In genomic region chr17:76506408-76507328, GRCh38 we compare ENCODE assay signal across 7 cellular contexts. TPM values are rescaled to one million over a fixed set of nuclear protein-coding genes. Genes with fewer than 3 reads are reported as not detected.
DNase-seq lines count a peak whose midpoint lies in the region; ATAC-seq and TF ChIP-seq lines count a peak whose summit lies in the region.

No MANE protein-coding gene starts in this region.

- no peak for TF ChIP-seq EP300 in stomach (IDR thresholded peaks at IDR 0.05)

- in situ Hi-C loops in KBM-7 (cut with MboI; ENCODE audit: low pct_unique_long_range_greater_than_20kb, low sequenced_read_pairs), result no loop called here

- H3K4me1 Mint-ChIP-seq in activated T-cell treated with anti-CD3 and anti-CD28 coated beads, Interleukin-2, amount 50 U/mL, for 72 hours (ENCODE audit: low read depth), result peaks cover 28% of the 10 kb centered on the region
- H3K4me1 Mint-ChIP-seq in neural crest cell, result peaks cover 2% of the 10 kb centered on the region

- TF ChIP-seq POLR2A in stomach (IDR thresholded peaks at IDR 0.05), result no peak

- intact Hi-C loops in stomach (cut with DNase I; ENCODE audit: low total_unique reads), result loop anchor here (2.0 kb wide), 1 partner anchor 40 kb away; the partner anchor contains the start of gene AANAT

- WGBS in stomach, 5 donors, result 20 to 29% (median 26%) methylated on average over 21 to 24 of the region's 24 CpGs

- H3K9me3 Mint-ChIP-seq in activated T-cell treated with anti-CD3 and anti-CD28 coated beads, Interleukin-2, amount 50 U/mL, for 72 hours, result no peaks in the 10 kb centered on the region
- H3K9me3 Mint-ChIP-seq in neural crest cell, result no peaks in the 10 kb centered on the region

- TF ChIP-seq CTCF in GM12874 (IDR thresholded peaks at IDR 0.05; ENCODE audit: insufficient read depth, low read depth, low read length) (peak; percentile 88), fibroblast of mammary gland (conservative IDR thresholded peaks at IDR 0.05; ENCODE audit: control insufficient read depth, insufficient read depth, low read depth, low read length) (peak; percentile 78), neural crest cell (conservative IDR thresholded peaks at IDR 0.05) (peak; percentile 97), stomach (IDR thresholded peaks at IDR 0.05) (peak in 6 of 7 experiments; percentile 13 to 98 (median 96))

- ATAC-seq in activated T-cell treated with anti-CD3 and anti-CD28 coated beads, Interleukin-2, amount 50 U/mL, for 72 hours (replicated peaks in 1 of 2), result peak; percentile 83 to 84

- no peaks in the 10 kb centered on the region for H3K36me3 ChIP-seq in stomach

- H3K4me1 ChIP-seq in stomach, result peaks cover 8 to 30% (median 16%) of the 10 kb centered on the region in 4 donors

- no peaks in the 10 kb centered on the region for H3K36me3 Mint-ChIP-seq in activated T-cell treated with anti-CD3 and anti-CD28 coated beads, Interleukin-2, amount 50 U/mL, for 72 hours (ENCODE audit: insufficient read depth in 2 of 2)
- H3K36me3 Mint-ChIP-seq in neural crest cell (ENCODE audit: low read depth), result no peaks in the 10 kb centered on the region

- peaks cover 5% of the 10 kb centered on the region for H3K27me3 Mint-ChIP-seq in activated T-cell treated with anti-CD3 and anti-CD28 coated beads, Interleukin-2, amount 50 U/mL, for 72 hours (ENCODE audit: low read depth)
- H3K27me3 Mint-ChIP-seq in neural crest cell (ENCODE audit: low read depth), result peaks cover 34% of the 10 kb centered on the region

- no peak overlapping the region for H3K27ac Mint-ChIP-seq in activated T-cell treated with anti-CD3 and anti-CD28 coated beads, Interleukin-2, amount 50 U/mL, for 72 hours
- no peak overlapping the region for H3K27ac Mint-ChIP-seq in neural crest cell (ENCODE audit: unreplicated experiment)

- H3K4me3 Mint-ChIP-seq in activated T-cell treated with anti-CD3 and anti-CD28 coated beads, Interleukin-2, amount 50 U/mL, for 72 hours, result no peak overlapping the region
- H3K4me3 Mint-ChIP-seq in neural crest cell, result no peak overlapping the region

- no peak overlapping the region for H3K4me3 ChIP-seq in fibroblast of mammary gland (ENCODE audit: control insufficient read depth, low read depth, low read length)
- H3K4me3 ChIP-seq in stomach, result no peak overlapping the region

- H3K9me3 ChIP-seq in stomach, result no peaks in the 10 kb centered on the region

- H3K27me3 ChIP-seq in stomach, result peaks cover 0 to 14% (median 0%) of the 10 kb centered on the region in 3 donors

- H3K27ac ChIP-seq in stomach, result no peak overlapping the region

- DNase-seq in KBM-7 (peak; percentile 86), RKO (ENCODE audit: low spot score) (peak; percentile 77), fibroblast of mammary gland (ENCODE audit: low read depth) (peak; percentile 59), neural crest cell (ENCODE audit: low read depth, low spot score) (peak; percentile 91), stomach (peak; percentile 90)
- DNase-seq in activated T-cell treated with anti-CD3 and anti-CD28 coated beads, Interleukin-2, amount 50 U/mL, for 72 hours, result peak; percentile 86 to 91

RNA-seq across cellular contexts. Expression of gene RHBDF2, which starts 5.4 kb away (rescaled TPM):
- 10 to 100 TPM; 38.7 to 39.0 TPM for total RNA-seq in activated T-cell treated with anti-CD3 and anti-CD28 coated beads, Interleukin-2, amount 50 U/mL, for 72 hours
- total RNA-seq in neural crest cell (2.0 and 3.6 TPM in 2 replicates), stomach (100 to 1,000 TPM in 2 of 5 donors, 10 to 100 TPM in 3; 16.9 to 175 (median 43.8) TPM)
- polyA plus RNA-seq in stomach, result 10 to 100 TPM in 1 of 3 donors, 1 to 10 TPM in 2; 4.6 to 17.5 (median 9.2) TPM

RNA-seq across cellular contexts. Expression of gene CYGB, which starts 30.8 kb away (rescaled TPM):
- total RNA-seq in activated T-cell treated with anti-CD3 and anti-CD28 coated beads, Interleukin-2, amount 50 U/mL, for 72 hours, result under 1 TPM in 1 of 2 donors, not detected in 1; 0.44 TPM
- total RNA-seq in neural crest cell (8.6 and 8.7 TPM in 2 replicates), stomach (10 to 100 TPM in 3 of 5 donors, 1 to 10 TPM in 1, not detected in 1; 6.8 to 40.4 (median 28.4) TPM)
- polyA plus RNA-seq in stomach, result 100 to 1,000 TPM in 1 of 3 donors, 10 to 100 TPM in 1, 1 to 10 TPM in 1; 9.9 to 101 (median 65.1) TPM

RNA-seq across cellular contexts. Expression of gene PRCD, which starts 33.2 kb away (rescaled TPM):
- 1 to 10 TPM; 1.1 to 1.5 TPM for total RNA-seq in activated T-cell treated with anti-CD3 and anti-CD28 coated beads, Interleukin-2, amount 50 U/mL, for 72 hours
- total RNA-seq in neural crest cell, result 0.41 and 0.75 TPM in 2 replicates
- 1 to 10 TPM in 1 of 5 donors, under 1 TPM in 1, not detected in 3; 0.72 to 5.7 TPM for total RNA-seq in stomach
- 10 to 100 TPM in 1 of 3 donors, 1 to 10 TPM in 2; 3.6 to 12.2 (median 4.2) TPM for polyA plus RNA-seq in stomach

RNA-seq across cellular contexts. Expression of gene AANAT, which starts 39.3 kb away (rescaled TPM):
- total RNA-seq in activated T-cell treated with anti-CD3 and anti-CD28 coated beads, Interleukin-2, amount 50 U/mL, for 72 hours, result not detected
- total RNA-seq in neural crest cell (0.39 TPM in 1 of 2 replicates, not detected in the other), stomach (not detected)
- polyA plus RNA-seq in stomach, result under 1 TPM in 1 of 3 donors, not detected in 2; 0.44 TPM

RNA-seq across cellular contexts. Expression of gene UBE2O, which starts 53.7 kb away (rescaled TPM):
- total RNA-seq in activated T-cell treated with anti-CD3 and anti-CD28 coated beads, Interleukin-2, amount 50 U/mL, for 72 hours, result 10 to 100 TPM; 21.5 to 22.8 TPM
- total RNA-seq in neural crest cell (70.0 and 71.4 TPM in 2 replicates), stomach (10 to 100 TPM in 4 of 5 donors, 1 to 10 TPM in 1; 9.9 to 32.7 (median 17.9) TPM)
- polyA plus RNA-seq in stomach, result 1 to 10 TPM; 4.6 to 7.2 (median 6.1) TPM
